Comparison of ENCODE assay signal across 17 cellular contexts in genomic region chr1:207817778-207818751, GRCh38.
A peak's percentile ranks its signal among the peaks of the same experiment; 100 is the strongest.
DNase-seq lines count a peak whose midpoint lies in the region; ATAC-seq and TF ChIP-seq lines count a peak whose summit lies in the region.
"Had no signal": no experiment of that assay in that cellular context is flagged by ENCODE, and none has a peak within 500 bp of the region (broad histone marks: within the 10 kb centered on the region; RNA-seq: fewer than 3 reads in every experiment).

No MANE protein-coding gene starts in this region.

- ATAC-seq in naive B cell (ENCODE audit: low read depth in 2 of 2) = no peak
- no peak for ATAC-seq in GM21381 (IDR thresholded peaks at IDR 0.05; ENCODE audit: unreplicated experiment)
- ATAC-seq: WTC11 had no signal

- CTCF ChIA-PET in activated CD4-positive, alpha-beta memory T cell treated with anti-CD3 and anti-CD28 coated beads for 36 hours (lab: Charles Lee) = interaction anchor here (1.0 to 14.0 kb wide), 4 partner anchors 9 to 67 kb away, joined by 4 to 460 read pairs (median 4); no protein-coding TSS in a partner anchor
- CTCF ChIA-PET in activated CD4-positive, alpha-beta memory T cell treated with anti-CD3 and anti-CD28 coated beads, Interleukin-2, amount 10 ng/mL, durations not matched to agents 7 days and 5 days (lab: Charles Lee) = interaction anchor here (1.1 to 2.1 kb wide), 4 partner anchors 11 to 67 kb away, joined by 4 to 9 read pairs (median 4); no protein-coding TSS in a partner anchor

- H3K9me3 ChIP-seq in tibial artery = no peaks in the 10 kb centered on the region
- H3K9me3 ChIP-seq: SJCRH30 had no signal

- H3K4me1 ChIP-seq in tibial artery = peaks cover 0 to 90% (median 73%) of the 10 kb centered on the region in 4 donors
- H3K4me1 ChIP-seq: SJCRH30 had no signal

- H3K4me1 Mint-ChIP-seq in activated CD4-positive, alpha-beta memory T cell treated with anti-CD3 and anti-CD28 coated beads for 36 hours (ENCODE audit: low read depth) = peaks cover 84% of the 10 kb centered on the region
- H3K4me1 Mint-ChIP-seq in activated CD4-positive, alpha-beta memory T cell treated with anti-CD3 and anti-CD28 coated beads, Interleukin-2, amount 10 ng/mL, durations not matched to agents 7 days and 5 days = peaks cover 56% of the 10 kb centered on the region
- peaks cover 100% of the 10 kb centered on the region for H3K4me1 Mint-ChIP-seq in dendritic cell treated with granulocyte-macrophage colony-stimulating factor and Interleukin-4, amounts not matched to agents 40 ng/mL and 50 ng/mL, for 4 days (ENCODE audit: low read depth)
- H3K4me1 Mint-ChIP-seq in naive B cell = peaks cover 72 to 91% (median 87%) of the 10 kb centered on the region in 3 donors

- no peaks in the 10 kb centered on the region for H3K9me3 Mint-ChIP-seq in activated CD4-positive, alpha-beta memory T cell treated with anti-CD3 and anti-CD28 coated beads for 36 hours
- no peaks in the 10 kb centered on the region for H3K9me3 Mint-ChIP-seq in activated CD4-positive, alpha-beta memory T cell treated with anti-CD3 and anti-CD28 coated beads, Interleukin-2, amount 10 ng/mL, durations not matched to agents 7 days and 5 days
- no peaks in the 10 kb centered on the region for H3K9me3 Mint-ChIP-seq in dendritic cell treated with granulocyte-macrophage colony-stimulating factor and Interleukin-4, amounts not matched to agents 40 ng/mL and 50 ng/mL, for 4 days
- H3K9me3 Mint-ChIP-seq in naive B cell = no peaks in the 10 kb centered on the region

- peak overlapping the region; percentile 100 for H3K27ac ChIP-seq in tibial artery
- H3K27ac ChIP-seq: hepatocyte, SJCRH30 had no signal

- no peak overlapping the region for H3K4me3 Mint-ChIP-seq in activated CD4-positive, alpha-beta memory T cell treated with anti-CD3 and anti-CD28 coated beads for 36 hours
- no peak overlapping the region for H3K4me3 Mint-ChIP-seq in activated CD4-positive, alpha-beta memory T cell treated with anti-CD3 and anti-CD28 coated beads, Interleukin-2, amount 10 ng/mL, durations not matched to agents 7 days and 5 days
- no peak overlapping the region for H3K4me3 Mint-ChIP-seq in dendritic cell treated with granulocyte-macrophage colony-stimulating factor and Interleukin-4, amounts not matched to agents 40 ng/mL and 50 ng/mL, for 4 days
- peak overlapping the region in 4 of 8 donors; percentile 15 to 72 (median 48) for H3K4me3 Mint-ChIP-seq in naive B cell
- H3K4me3 Mint-ChIP-seq: WTC11 had no signal

- peaks cover 65 to 85% (median 76%) of the 10 kb centered on the region in 3 donors for H3K36me3 ChIP-seq in tibial artery
- H3K36me3 ChIP-seq: SJCRH30 had no signal

- POLR2A ChIA-PET in activated CD4-positive, alpha-beta memory T cell treated with anti-CD3 and anti-CD28 coated beads for 36 hours (lab: Charles Lee) = no interaction called here
- POLR2A ChIA-PET in activated CD4-positive, alpha-beta memory T cell treated with anti-CD3 and anti-CD28 coated beads, Interleukin-2, amount 10 ng/mL, durations not matched to agents 7 days and 5 days (lab: Charles Lee) = interaction anchor here (1.0 to 9.7 kb wide), 3 partner anchors 48 to 145 kb away, joined by 3 to 151 read pairs (median 4); no protein-coding TSS in a partner anchor

- intact Hi-C loops in activated CD4-positive, alpha-beta memory T cell treated with anti-CD3 and anti-CD28 coated beads for 36 hours (cut with micrococcal nuclease) = no loop called here
- intact Hi-C loops in dendritic cell treated with granulocyte-macrophage colony-stimulating factor and Interleukin-4, amounts not matched to agents 40 ng/mL and 50 ng/mL, for 4 days (cut with micrococcal nuclease) = no loop called here
- intact Hi-C loops in tibial artery (cut with DNase I; ENCODE audit: low total_unique reads) = no loop called here

- no peak for TF ChIP-seq CTCF in tibial artery (IDR thresholded peaks at IDR 0.05)

- H3K27me3 ChIP-seq in tibial artery = no peaks in the 10 kb centered on the region
- H3K27me3 ChIP-seq: hepatocyte, SJCRH30 had no signal

- no peaks in the 10 kb centered on the region for H3K27me3 Mint-ChIP-seq in activated CD4-positive, alpha-beta memory T cell treated with anti-CD3 and anti-CD28 coated beads for 36 hours
- no peaks in the 10 kb centered on the region for H3K27me3 Mint-ChIP-seq in activated CD4-positive, alpha-beta memory T cell treated with anti-CD3 and anti-CD28 coated beads, Interleukin-2, amount 10 ng/mL, durations not matched to agents 7 days and 5 days
- H3K27me3 Mint-ChIP-seq in dendritic cell treated with granulocyte-macrophage colony-stimulating factor and Interleukin-4, amounts not matched to agents 40 ng/mL and 50 ng/mL, for 4 days = no peaks in the 10 kb centered on the region
- no peaks in the 10 kb centered on the region for H3K27me3 Mint-ChIP-seq in naive B cell

- peak overlapping the region; percentile 14 for H3K27ac Mint-ChIP-seq in activated CD4-positive, alpha-beta memory T cell treated with anti-CD3 and anti-CD28 coated beads for 36 hours
- no peak overlapping the region for H3K27ac Mint-ChIP-seq in activated CD4-positive, alpha-beta memory T cell treated with anti-CD3 and anti-CD28 coated beads, Interleukin-2, amount 10 ng/mL, durations not matched to agents 7 days and 5 days
- peak overlapping the region; percentile 22 for H3K27ac Mint-ChIP-seq in dendritic cell treated with granulocyte-macrophage colony-stimulating factor and Interleukin-4, amounts not matched to agents 40 ng/mL and 50 ng/mL, for 4 days
- peak overlapping the region in 5 of 6 donors; percentile 22 to 99 (median 27) for H3K27ac Mint-ChIP-seq in naive B cell
- H3K27ac Mint-ChIP-seq: WTC11 had no signal

- H3K36me3 Mint-ChIP-seq in activated CD4-positive, alpha-beta memory T cell treated with anti-CD3 and anti-CD28 coated beads for 36 hours = peaks cover 54% of the 10 kb centered on the region
- peaks cover 69% of the 10 kb centered on the region for H3K36me3 Mint-ChIP-seq in activated CD4-positive, alpha-beta memory T cell treated with anti-CD3 and anti-CD28 coated beads, Interleukin-2, amount 10 ng/mL, durations not matched to agents 7 days and 5 days (ENCODE audit: low read depth)
- H3K36me3 Mint-ChIP-seq in dendritic cell treated with granulocyte-macrophage colony-stimulating factor and Interleukin-4, amounts not matched to agents 40 ng/mL and 50 ng/mL, for 4 days (ENCODE audit: low read depth) = peaks cover 99% of the 10 kb centered on the region
- peaks cover 17 to 56% of the 10 kb centered on the region in 2 donors for H3K36me3 Mint-ChIP-seq in naive B cell
- H3K36me3 Mint-ChIP-seq: WTC11 had no signal

- H3K4me3 ChIP-seq in tibial artery = peak overlapping the region; percentile 63 to 81
- H3K4me3 ChIP-seq: hepatocyte, SJCRH30, skin epidermis had no signal

- DNase-seq in activated CD4-positive, alpha-beta memory T cell treated with anti-CD3 and anti-CD28 coated beads for 36 hours = no peak
- DNase-seq in activated CD4-positive, alpha-beta memory T cell treated with anti-CD3 and anti-CD28 coated beads, Interleukin-2, amount 10 ng/mL, durations not matched to agents 7 days and 5 days = no peak
- DNase-seq in naive B cell (no peak), tibial artery (peak; percentile 30 to 68), AML-193 (lab: John Stamatoyannopoulos, UW) (no peak), NCI-H524 (lab: John Stamatoyannopoulos, UW) (no peak)
- DNase-seq: activated gamma-delta T cell treated with Interleukin-2 at 50 U/mL for 16 hours; DMS79; effector CD8-positive, alpha-beta T cell; NCI-H1092 treated with DMSO at 0.1 percent for 48 hours; NCI-H69; SJCRH30 had no signal

Comparison
In these comparisons a context has a peak if more than half of its experiments do, and no peak if none do; other contexts are left out.
1. DNase-seq: peak in tibial artery (2 of 2); none in activated CD4-positive, alpha-beta memory T cell treated with anti-CD3 and anti-CD28 coated beads for 36 hours (single experiment), activated CD4-positive, alpha-beta memory T cell treated with anti-CD3 and anti-CD28 coated beads, Interleukin-2, amount 10 ng/mL, durations not matched to agents 7 days and 5 days (single experiment), naive B cell (single experiment), AML-193 (0 of 2) and NCI-H524 (0 of 2).